Comparison of ENCODE assay signal across 15 cellular contexts in genomic region chr1:110240476-110241210, GRCh38. TPM values are rescaled to one million over a fixed set of nuclear protein-coding genes. Genes with fewer than 3 reads are reported as not detected.
DNase-seq lines count a peak whose midpoint lies in the region; TF ChIP-seq lines count a peak whose summit lies in the region.
"Had no signal": no experiment of that assay in that cellular context is flagged by ENCODE, and none has a peak within 500 bp of the region (broad histone marks: within the 10 kb centered on the region; RNA-seq: fewer than 3 reads in every experiment).

No MANE protein-coding gene starts in this region.

- TF ChIP-seq CTCF in BE2C (IDR thresholded peaks at IDR 0.05; ENCODE audit: low read depth, low read length) (no peak), glutamatergic neuron (IDR thresholded peaks at IDR 0.05; ENCODE audit: partially characterized antibody, unreplicated experiment) (no peak), CD14-positive monocyte (IDR thresholded peaks at IDR 0.05) (no peak)

- H3K36me3 Mint-ChIP-seq in glutamatergic neuron (ENCODE audit: unreplicated experiment) (no peaks in the 10 kb centered on the region), CD14-positive monocyte (no peaks in the 10 kb centered on the region)

- H3K4me1 Mint-ChIP-seq in glutamatergic neuron (ENCODE audit: low read depth, unreplicated experiment), result peaks cover 42% of the 10 kb centered on the region
- peaks cover 28% of the 10 kb centered on the region for H3K4me1 Mint-ChIP-seq in CD14-positive monocyte
- H3K4me1 Mint-ChIP-seq: central memory CD8-positive, alpha-beta T cell had no signal

- intact Hi-C loops in CD14-positive monocyte (cut with micrococcal nuclease), result no loop called here

- peaks cover 15% of the 10 kb centered on the region for H3K27me3 Mint-ChIP-seq in glutamatergic neuron (ENCODE audit: unreplicated experiment)
- peaks cover 6 to 9% (median 7%) of the 10 kb centered on the region in 3 donors for H3K27me3 Mint-ChIP-seq in CD14-positive monocyte (ENCODE audit: low read depth in 3 of 3)
- H3K27me3 Mint-ChIP-seq: activated CD4-positive, alpha-beta T cell treated with anti-CD3 and anti-CD28 coated beads for 36 hours; central memory CD8-positive, alpha-beta T cell had no signal

- H3K4me3 Mint-ChIP-seq in glutamatergic neuron (ENCODE audit: unreplicated experiment), result peak overlapping the region; percentile 10
- H3K4me3 Mint-ChIP-seq in CD14-positive monocyte, result no peak overlapping the region
- H3K4me3 Mint-ChIP-seq: activated CD4-positive, alpha-beta T cell treated with anti-CD3 and anti-CD28 coated beads for 36 hours; central memory CD8-positive, alpha-beta T cell had no signal

- H3K27ac Mint-ChIP-seq in glutamatergic neuron (ENCODE audit: unreplicated experiment) (no peak overlapping the region), CD14-positive monocyte (peak overlapping the region in 1 of 7 donors; percentile 63)

- H3K4me1 ChIP-seq in BE2C, result peaks cover 22% of the 10 kb centered on the region
- H3K4me1 ChIP-seq: parathyroid adenoma had no signal

- DNase-seq in BE2C, result peak; percentile 54
- peak; percentile 84 for DNase-seq in DMS53 (lab: John Stamatoyannopoulos, UW)
- DNase-seq in NCI-H2196 treated with DMSO at 0.1 percent for 48 hours (lab: John Stamatoyannopoulos, UW; ENCODE audit: unreplicated experiment), result peak; percentile 40
- no peak for DNase-seq in glutamatergic neuron
- no peak for DNase-seq in activated CD8-positive, alpha-beta memory T cell treated with anti-CD3 and anti-CD28 coated beads, Interleukin-2, amount 50 U/mL, for 4 hours
- DNase-seq in mesenteric fat pad (ENCODE audit: low spot score), result no peak
- no peak for DNase-seq in CD14-positive monocyte (ENCODE audit: low spot score)
- no peak for DNase-seq in ecto neural progenitor cell (ENCODE audit: low spot score)
- DNase-seq: activated CD4-positive, alpha-beta T cell treated with anti-CD3 and anti-CD28 coated beads for 36 hours; foreskin melanocyte; NCI-H2227 treated with DMSO at 0.1 percent for 48 hours; T-helper 1 cell; testis had no signal

- H3K9me3 ChIP-seq in BE2C, result no peaks in the 10 kb centered on the region
- H3K9me3 ChIP-seq: testis had no signal

- no peaks in the 10 kb centered on the region for H3K27me3 ChIP-seq in BE2C
- H3K27me3 ChIP-seq: testis had no signal

- no peaks in the 10 kb centered on the region for H3K36me3 ChIP-seq in BE2C

- no peak overlapping the region for H3K4me3 ChIP-seq in BE2C (ENCODE audit: low read depth, low read length)
- H3K4me3 ChIP-seq: testis had no signal

- H3K9me3 Mint-ChIP-seq in glutamatergic neuron (ENCODE audit: unreplicated experiment) (peaks cover 21% of the 10 kb centered on the region), CD14-positive monocyte (no peaks in the 10 kb centered on the region)
- H3K9me3 Mint-ChIP-seq: central memory CD8-positive, alpha-beta T cell had no signal

RNA-seq across cellular contexts. Expression of gene KCNC4, which starts 30.5 kb away (rescaled TPM):
- polyA plus RNA-seq in BE2C (2012; ENCODE audit: insufficient read depth, insufficient read length, low read depth), result 3.6 TPM
- total RNA-seq in glutamatergic neuron (ENCODE audit: unreplicated experiment), result 9.7 TPM
- 12.8 TPM for total RNA-seq in mesenteric fat pad
- under 1 TPM; 0.03 to 0.12 TPM for polyA plus RNA-seq in CD14-positive monocyte

Comparison
In these comparisons a context has a peak if more than half of its experiments do, and no peak if none do; other contexts are left out.
1. DNase-seq: peak in BE2C (single experiment), DMS53 (single experiment) and NCI-H2196 treated with DMSO at 0.1 percent for 48 hours (single experiment); none in glutamatergic neuron (single experiment), activated CD8-positive, alpha-beta memory T cell treated with anti-CD3 and anti-CD28 coated beads, Interleukin-2, amount 50 U/mL, for 4 hours (single experiment), mesenteric fat pad (single experiment), CD14-positive monocyte (single experiment) and ecto neural progenitor cell (single experiment).